Comparison of ENCODE assay signal across 18 cellular contexts in the genomic region with DNA sequence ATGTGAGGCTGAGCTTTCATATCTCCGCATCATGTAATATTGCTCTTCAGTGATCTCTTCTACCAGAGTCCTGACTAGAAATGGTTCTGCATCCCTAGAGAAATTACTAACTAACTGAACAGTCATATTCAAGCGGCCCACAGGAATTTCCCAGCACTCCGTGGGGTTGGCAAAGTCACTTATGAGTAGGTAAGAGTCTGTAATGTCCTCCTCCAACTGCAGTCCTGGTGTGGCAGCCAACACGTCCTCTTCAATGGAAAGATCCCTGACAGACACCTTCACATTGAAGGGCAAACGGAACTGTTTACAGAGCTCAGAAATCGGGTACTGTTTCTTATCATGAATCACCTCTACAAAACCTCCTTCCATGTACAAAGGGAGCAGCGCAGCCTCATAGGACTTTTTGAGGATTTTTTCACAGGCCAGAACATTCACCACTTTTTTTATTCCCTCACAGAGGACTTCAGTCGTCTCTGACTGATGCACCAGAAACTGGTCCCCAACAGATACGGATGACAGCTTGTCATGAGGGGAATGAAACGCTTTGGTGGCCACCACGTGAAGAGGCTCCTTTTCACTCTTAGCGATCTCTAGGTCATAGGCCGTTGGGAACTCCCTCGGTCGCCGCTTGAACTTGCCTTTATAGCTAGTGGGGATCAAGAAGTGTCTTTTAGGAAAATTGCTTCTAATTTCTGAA.
DNase-seq lines count a peak whose midpoint lies in the region; ATAC-seq and TF ChIP-seq lines count a peak whose summit lies in the region.
"Had no signal": no experiment of that assay in that cellular context is flagged by ENCODE, and none has a peak within 500 bp of the region (broad histone marks: within the 10 kb centered on the region; RNA-seq: fewer than 3 reads in every experiment).

No MANE protein-coding gene starts in this region.

- H3K4me1 Mint-ChIP-seq in activated CD4-positive, alpha-beta T cell treated with anti-CD3 and anti-CD28 coated beads, Interleukin-2, amount 10 ng/mL, durations not matched to agents 7 days and 5 days, result peaks cover 57% of the 10 kb centered on the region
- H3K4me1 Mint-ChIP-seq in GM23338, result peaks cover 8% of the 10 kb centered on the region
- H3K4me1 Mint-ChIP-seq in activated T-cell treated with anti-CD3 and anti-CD28 coated beads, Interleukin-2, amount 50 U/mL, for 4 hours (ENCODE audit: low read depth), result peaks cover 86% of the 10 kb centered on the region
- H3K4me1 Mint-ChIP-seq: CD14-positive monocyte had no signal

- peaks cover 86% of the 10 kb centered on the region for H3K36me3 Mint-ChIP-seq in activated CD4-positive, alpha-beta T cell treated with anti-CD3 and anti-CD28 coated beads, Interleukin-2, amount 10 ng/mL, durations not matched to agents 7 days and 5 days (ENCODE audit: low read depth)
- H3K36me3 Mint-ChIP-seq in GM23338 (ENCODE audit: low read depth), result no peaks in the 10 kb centered on the region
- H3K36me3 Mint-ChIP-seq in activated T-cell treated with anti-CD3 and anti-CD28 coated beads, Interleukin-2, amount 50 U/mL, for 4 hours (ENCODE audit: insufficient read depth), result peaks cover 29% of the 10 kb centered on the region
- H3K36me3 Mint-ChIP-seq: CD14-positive monocyte had no signal

- H3K4me3 ChIP-seq in GM23338 (no peak overlapping the region), upper lobe of right lung (no peak overlapping the region), foreskin fibroblast (ENCODE audit: low read depth in 1 of 2, low read length in 2 of 2) (no peak overlapping the region)
- H3K4me3 ChIP-seq: right atrium auricular region, stomach, uterus had no signal

- H3K79me2 ChIP-seq in GM23338 (replicated peaks; ENCODE audit: insufficient read depth), result no peaks in the 10 kb centered on the region

- H3K27me3 Mint-ChIP-seq in activated CD4-positive, alpha-beta T cell treated with anti-CD3 and anti-CD28 coated beads, Interleukin-2, amount 10 ng/mL, durations not matched to agents 7 days and 5 days, result no peaks in the 10 kb centered on the region
- H3K27me3 Mint-ChIP-seq in GM23338 (ENCODE audit: insufficient read depth, low read depth, poor library complexity), result no peaks in the 10 kb centered on the region
- H3K27me3 Mint-ChIP-seq in activated T-cell treated with anti-CD3 and anti-CD28 coated beads, Interleukin-2, amount 50 U/mL, for 4 hours (ENCODE audit: low read depth), result no peaks in the 10 kb centered on the region

- DNase-seq in activated CD4-positive, alpha-beta T cell treated with anti-CD3 and anti-CD28 coated beads, Interleukin-2, amount 50 U/mL, for 48 hours, result peak; percentile 38 to 57
- DNase-seq in activated CD4-positive, alpha-beta T cell treated with anti-CD3 and anti-CD28 coated beads, Interleukin-2, amount 10 ng/mL, durations not matched to agents 7 days and 5 days, result no peak
- DNase-seq in GM23338 (ENCODE audit: low spot score) (no peak), upper lobe of right lung (no peak), foreskin fibroblast (no peak)
- DNase-seq in activated T-cell treated with anti-CD3 and anti-CD28 coated beads, Interleukin-2, amount 50 U/mL, for 4 hours, result peak; percentile 13
- DNase-seq in stimulated activated CD4-positive, alpha-beta T cell treated with anti-CD3 and anti-CD28 coated beads, Interleukin-2, amount 100 ng/mL, for 24 hours, result peak; percentile 23 to 34
- DNase-seq: aorta, DMS79 treated with DMSO at 0.1 percent for 48 hours, MM.1S, NCI-H187 treated with DMSO at 0.1 percent for 48 hours, NCI-H510A treated with DMSO at 0.1 percent for 48 hours, stomach, T-helper 9 cell, uterus had no signal

- no peak overlapping the region for H3K27ac ChIP-seq in GM23338 (ENCODE audit: low read depth)
- no peak overlapping the region for H3K27ac ChIP-seq in upper lobe of right lung
- H3K27ac ChIP-seq: right atrium auricular region, stomach, uterus had no signal

- CTCF ChIA-PET in activated CD4-positive, alpha-beta T cell treated with anti-CD3 and anti-CD28 coated beads, Interleukin-2, amount 10 ng/mL, durations not matched to agents 7 days and 5 days (lab: Charles Lee), result interaction anchor here (1.0 kb wide), 1 partner anchor 18 kb away, joined by 3 read pairs; no protein-coding TSS in a partner anchor

- POLR2A ChIA-PET in activated CD4-positive, alpha-beta T cell treated with anti-CD3 and anti-CD28 coated beads, Interleukin-2, amount 10 ng/mL, durations not matched to agents 7 days and 5 days (lab: Charles Lee), result no interaction called here

- H3K9me3 ChIP-seq in upper lobe of right lung, result no peaks in the 10 kb centered on the region
- H3K9me3 ChIP-seq: right atrium auricular region, stomach, uterus had no signal

- H3K4me1 ChIP-seq in GM23338 (ENCODE audit: insufficient read depth), result 0 out of 2 replicates have a peak, but pooled peaks cover 3% of the 10 kb centered on the region
- no peaks in the 10 kb centered on the region for H3K4me1 ChIP-seq in upper lobe of right lung
- H3K4me1 ChIP-seq: right atrium auricular region, stomach, uterus had no signal

- H3K4me2 ChIP-seq in GM23338, result no peak overlapping the region

- peak overlapping the region; percentile 28; the same call in 1 of the 2 replicates for H2AFZ ChIP-seq in GM23338

- ATAC-seq in GM23338, result no peak
- ATAC-seq in activated T-cell treated with anti-CD3 and anti-CD28 coated beads, Interleukin-2, amount 50 U/mL, for 4 hours, result peak; percentile 70 to 83
- no peak for ATAC-seq in upper lobe of right lung
- no peak for ATAC-seq in HG03457 (IDR thresholded peaks at IDR 0.05; ENCODE audit: unreplicated experiment)

- no peaks in the 10 kb centered on the region for H3F3A ChIP-seq in GM23338 (replicated peaks; ENCODE audit: low read depth)

- H3K4me3 Mint-ChIP-seq in activated CD4-positive, alpha-beta T cell treated with anti-CD3 and anti-CD28 coated beads, Interleukin-2, amount 10 ng/mL, durations not matched to agents 7 days and 5 days, result no peak overlapping the region
- no peak overlapping the region for H3K4me3 Mint-ChIP-seq in GM23338
- H3K4me3 Mint-ChIP-seq in activated T-cell treated with anti-CD3 and anti-CD28 coated beads, Interleukin-2, amount 50 U/mL, for 4 hours, result peak overlapping the region; percentile 61
- H3K4me3 Mint-ChIP-seq: CD14-positive monocyte had no signal

- no peaks in the 10 kb centered on the region for H4K20me1 ChIP-seq in GM23338 (replicated peaks; ENCODE audit: insufficient read depth)

- H3K36me3 ChIP-seq in GM23338 (ENCODE audit: insufficient read depth) (no peaks in the 10 kb centered on the region), upper lobe of right lung (no peaks in the 10 kb centered on the region)
- H3K36me3 ChIP-seq: right atrium auricular region, stomach, uterus had no signal

- H3K9me2 ChIP-seq in GM23338 (ENCODE audit: insufficient read depth), result peaks cover 2% of the 10 kb centered on the region; the same call in 1 of the 2 replicates

- intact Hi-C loops in upper lobe of right lung (cut with DNase I), result no loop called here

- H3K27me3 ChIP-seq in GM23338 (ENCODE audit: insufficient read depth) (no peaks in the 10 kb centered on the region), upper lobe of right lung (no peaks in the 10 kb centered on the region)
- H3K27me3 ChIP-seq: right atrium auricular region, stomach, uterus had no signal

- TF ChIP-seq CTCF in GM23338 (conservative IDR thresholded peaks at IDR 0.05; ENCODE audit: low read depth in 2 of 2), result no peak
- no peak for TF ChIP-seq CTCF in upper lobe of right lung (IDR thresholded peaks at IDR 0.05)
- TF ChIP-seq CTCF in foreskin fibroblast (IDR thresholded peaks at IDR 0.05; ENCODE audit: low read depth, low read length), result no peak

- H3K27ac Mint-ChIP-seq in activated CD4-positive, alpha-beta T cell treated with anti-CD3 and anti-CD28 coated beads, Interleukin-2, amount 10 ng/mL, durations not matched to agents 7 days and 5 days, result no peak overlapping the region
- no peak overlapping the region for H3K27ac Mint-ChIP-seq in GM23338
- H3K27ac Mint-ChIP-seq: CD14-positive monocyte had no signal

- H3K9me3 Mint-ChIP-seq in activated CD4-positive, alpha-beta T cell treated with anti-CD3 and anti-CD28 coated beads, Interleukin-2, amount 10 ng/mL, durations not matched to agents 7 days and 5 days, result peaks cover 2% of the 10 kb centered on the region
- no peaks in the 10 kb centered on the region for H3K9me3 Mint-ChIP-seq in GM23338
- no peaks in the 10 kb centered on the region for H3K9me3 Mint-ChIP-seq in activated T-cell treated with anti-CD3 and anti-CD28 coated beads, Interleukin-2, amount 50 U/mL, for 4 hours

TF ChIP-seq in GM23338, 12 proteins besides CTCF, POLR2A, EP300 and RAD21 (continues in another document):
- no peak for TF ChIP-seq EZH2phosphoT487 (IDR thresholded peaks at IDR 0.05; ENCODE audit: unreplicated experiment)
- TF ChIP-seq ZNF114 (CRISPR knock-in tag; IDR thresholded peaks at IDR 0.05), result no peak
- TF ChIP-seq STAT1 (IDR thresholded peaks at IDR 0.05; ENCODE audit: unreplicated experiment), result no peak
- no peak for TF ChIP-seq EZH2 (IDR thresholded peaks at IDR 0.05; ENCODE audit: low read depth, unreplicated experiment)
- TF ChIP-seq CREB1 (CRISPR knock-in tag; IDR thresholded peaks at IDR 0.05; ENCODE audit: low read depth), result no peak
- no peak for TF ChIP-seq JUNB (IDR thresholded peaks at IDR 0.05; ENCODE audit: unreplicated experiment)
- TF ChIP-seq, protein P1, sequence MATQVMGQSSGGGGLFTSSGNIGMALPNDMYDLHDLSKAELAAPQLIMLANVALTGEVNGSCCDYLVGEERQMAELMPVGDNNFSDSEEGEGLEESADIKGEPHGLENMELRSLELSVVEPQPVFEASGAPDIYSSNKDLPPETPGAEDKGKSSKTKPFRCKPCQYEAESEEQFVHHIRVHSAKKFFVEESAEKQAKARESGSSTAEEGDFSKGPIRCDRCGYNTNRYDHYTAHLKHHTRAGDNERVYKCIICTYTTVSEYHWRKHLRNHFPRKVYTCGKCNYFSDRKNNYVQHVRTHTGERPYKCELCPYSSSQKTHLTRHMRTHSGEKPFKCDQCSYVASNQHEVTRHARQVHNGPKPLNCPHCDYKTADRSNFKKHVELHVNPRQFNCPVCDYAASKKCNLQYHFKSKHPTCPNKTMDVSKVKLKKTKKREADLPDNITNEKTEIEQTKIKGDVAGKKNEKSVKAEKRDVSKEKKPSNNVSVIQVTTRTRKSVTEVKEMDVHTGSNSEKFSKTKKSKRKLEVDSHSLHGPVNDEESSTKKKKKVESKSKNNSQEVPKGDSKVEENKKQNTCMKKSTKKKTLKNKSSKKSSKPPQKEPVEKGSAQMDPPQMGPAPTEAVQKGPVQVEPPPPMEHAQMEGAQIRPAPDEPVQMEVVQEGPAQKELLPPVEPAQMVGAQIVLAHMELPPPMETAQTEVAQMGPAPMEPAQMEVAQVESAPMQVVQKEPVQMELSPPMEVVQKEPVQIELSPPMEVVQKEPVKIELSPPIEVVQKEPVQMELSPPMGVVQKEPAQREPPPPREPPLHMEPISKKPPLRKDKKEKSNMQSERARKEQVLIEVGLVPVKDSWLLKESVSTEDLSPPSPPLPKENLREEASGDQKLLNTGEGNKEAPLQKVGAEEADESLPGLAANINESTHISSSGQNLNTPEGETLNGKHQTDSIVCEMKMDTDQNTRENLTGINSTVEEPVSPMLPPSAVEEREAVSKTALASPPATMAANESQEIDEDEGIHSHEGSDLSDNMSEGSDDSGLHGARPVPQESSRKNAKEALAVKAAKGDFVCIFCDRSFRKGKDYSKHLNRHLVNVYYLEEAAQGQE (IDR thresholded peaks at IDR 0.05; ENCODE audit: unreplicated experiment), result no peak
- no peak for TF ChIP-seq NANOG (IDR thresholded peaks at IDR 0.05; ENCODE audit: borderline replicate concordance)

Comparison
In these comparisons a context has a peak if more than half of its experiments do, and no peak if none do; other contexts are left out.
1. DNase-seq: peak in activated CD4-positive, alpha-beta T cell treated with anti-CD3 and anti-CD28 coated beads, Interleukin-2, amount 50 U/mL, for 48 hours (2 of 2), activated T-cell treated with anti-CD3 and anti-CD28 coated beads, Interleukin-2, amount 50 U/mL, for 4 hours (single experiment) and stimulated activated CD4-positive, alpha-beta T cell treated with anti-CD3 and anti-CD28 coated beads, Interleukin-2, amount 100 ng/mL, for 24 hours (2 of 2); none in activated CD4-positive, alpha-beta T cell treated with anti-CD3 and anti-CD28 coated beads, Interleukin-2, amount 10 ng/mL, durations not matched to agents 7 days and 5 days (single experiment), GM23338 (single experiment), upper lobe of right lung (single experiment) and foreskin fibroblast (0 of 2).
2. ATAC-seq: peak in activated T-cell treated with anti-CD3 and anti-CD28 coated beads, Interleukin-2, amount 50 U/mL, for 4 hours (2 of 2); none in GM23338 (single experiment), upper lobe of right lung (single experiment) and HG03457 (single experiment).